8 cellular contexts compared by ENCODE assay signal in the genomic region with DNA sequence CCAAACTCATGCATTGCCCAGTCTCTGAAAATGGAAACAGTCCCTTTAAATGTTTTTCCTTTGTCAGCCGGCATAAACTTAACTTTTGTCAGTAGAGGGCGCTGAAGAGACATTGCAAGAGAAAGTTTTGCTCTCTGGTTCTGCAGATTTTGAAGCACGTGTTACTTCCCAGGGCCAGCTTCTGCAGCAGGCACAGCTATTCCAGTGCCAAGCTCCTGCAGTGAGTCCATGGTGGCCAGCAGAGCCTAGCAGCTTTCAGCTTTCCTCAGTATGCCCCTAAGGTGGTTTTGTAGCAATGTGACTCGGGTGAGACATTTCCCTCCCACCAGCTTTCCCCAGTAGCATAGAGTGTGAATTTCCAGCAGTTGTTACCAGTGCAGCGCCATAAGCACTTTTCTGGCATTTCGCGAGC. TPM values are rescaled to one million over a fixed set of nuclear protein-coding genes. Genes with fewer than 3 reads are reported as not detected.
DNase-seq lines count a peak whose midpoint lies in the region; ATAC-seq, FAIRE-seq and TF ChIP-seq lines count a peak whose summit lies in the region.

No MANE protein-coding gene starts in this region.

- intact Hi-C loops in CD4-positive, alpha-beta T cell (cut with DNase I, micrococcal nuclease) = loop anchor here (1.0 to 5.0 kb wide), 3 partner anchors 33 to 470 kb away; no protein-coding TSS in a partner anchor

- H3K9me3 ChIP-seq in CD4-positive, alpha-beta T cell (ENCODE audit: control insufficient read depth, low read length) = no peaks in the 10 kb centered on the region
- H3K9me3 ChIP-seq in H1 (ENCODE audit: insufficient read depth in 2 of 2, low read depth in 1 of 2, low read length in 1 of 2) = no peaks in the 10 kb centered on the region

- no peak overlapping the region for H3K23ac ChIP-seq in H1 (ENCODE audit: insufficient read length)

- peak overlapping the region; percentile 82; the same call in 1 of the 2 replicates for H2AFZ ChIP-seq in H1 (ENCODE audit: low read length)

- no peak overlapping the region for H3K18ac ChIP-seq in H1 (ENCODE audit: extremely low read depth, low read length)

- H3K56ac ChIP-seq in H1 (replicated peaks; ENCODE audit: insufficient read length, low read depth, low read length) = no peak overlapping the region

- peak; percentile 13 to 53 (median 38) for DNase-seq in CD4-positive, alpha-beta T cell
- DNase-seq in NCI-H748 (lab: John Stamatoyannopoulos, UW; ENCODE audit: unreplicated experiment) = peak; percentile 78
- peak; percentile 4 to 65 for DNase-seq in activated CD4-positive, alpha-beta T cell treated with anti-CD3 and anti-CD28 coated beads, Interleukin-2, amount 50 U/mL, for 24 hours (ENCODE audit: low read depth in 1 of 2, low spot score in 1 of 2)
- peak; percentile 13 to 54 for DNase-seq in H1 (ENCODE audit: low read depth in 1 of 2, low spot score in 2 of 2)
- peak in 1 of 2 experiments; percentile 42 for DNase-seq in mesothelial cell of epicardium (ENCODE audit: low spot score in 2 of 2, unreplicated experiment in 2 of 2)

- no peaks in the 10 kb centered on the region for H3K36me3 Mint-ChIP-seq in CD4-positive, alpha-beta T cell (ENCODE audit: low read depth)
- no peaks in the 10 kb centered on the region for H3K36me3 Mint-ChIP-seq in mesothelial cell of epicardium
- no peaks in the 10 kb centered on the region for H3K36me3 Mint-ChIP-seq in stimulated activated memory B cell treated with anti-CD40 and anti-IgM and Interleukin-4, amounts not matched to agents 10 μg/mL and 1 μg/mL and 100 μg/mL, for 72 hours

- no peaks in the 10 kb centered on the region for H3K27me3 ChIP-seq in CD4-positive, alpha-beta T cell (ENCODE audit: control insufficient read depth, insufficient read depth, low read length)
- H3K27me3 ChIP-seq in H1 (replicated peaks in 1 of 4; ENCODE audit: control insufficient read depth in 3 of 4, extremely low read depth in 1 of 4, insufficient read depth in 3 of 4, low read length in 3 of 4) = no peaks in the 10 kb centered on the region

- peak; percentile 65 for ATAC-seq in CD4-positive, alpha-beta T cell (ENCODE audit: poor library complexity)
- ATAC-seq in GM19328 (IDR thresholded peaks at IDR 0.05; ENCODE audit: unreplicated experiment) (peak; percentile 40), HG03442 (IDR thresholded peaks at IDR 0.05; ENCODE audit: unreplicated experiment) (peak; percentile 49)
- peak; percentile 69 for ATAC-seq in stimulated activated memory B cell treated with anti-CD40 and anti-IgM and Interleukin-4, amounts not matched to agents 10 μg/mL and 1 μg/mL and 100 μg/mL, for 72 hours

- no peak overlapping the region for H2BK20ac ChIP-seq in H1 (ENCODE audit: low read length)

- no peak overlapping the region for H3K4me2 ChIP-seq in H1 (ENCODE audit: insufficient read depth in 1 of 2, low read depth in 2 of 2, low read length in 2 of 2)

- no peak for TF ChIP-seq EP300 in H1 (IDR thresholded peaks at IDR 0.05; ENCODE audit: borderline replicate concordance in 1 of 2, low read depth in 2 of 2, low read length in 2 of 2)

- H4K91ac ChIP-seq in H1 (replicated peaks; ENCODE audit: insufficient read length, low read length) = no peak overlapping the region

- no peak overlapping the region for H2BK5ac ChIP-seq in H1 (ENCODE audit: low read depth, low read length)

- H3K27me3 Mint-ChIP-seq in CD4-positive, alpha-beta T cell = no peaks in the 10 kb centered on the region
- H3K27me3 Mint-ChIP-seq in mesothelial cell of epicardium (ENCODE audit: low read depth) = peaks cover 33% of the 10 kb centered on the region
- no peaks in the 10 kb centered on the region for H3K27me3 Mint-ChIP-seq in stimulated activated memory B cell treated with anti-CD40 and anti-IgM and Interleukin-4, amounts not matched to agents 10 μg/mL and 1 μg/mL and 100 μg/mL, for 72 hours

- TF ChIP-seq CTCF in CD4-positive, alpha-beta T cell (IDR thresholded peaks at IDR 0.05) = peak; percentile 86
- TF ChIP-seq CTCF in H1 (IDR thresholded peaks at IDR 0.05; ENCODE audit: control extremely low read depth in 1 of 3, insufficient read depth in 1 of 3, low read depth in 1 of 3, low read length in 3 of 3) (peak in 2 of 3 experiments; percentile 73 to 81; a peak in 3 of 4 replicates), mesothelial cell of epicardium (IDR thresholded peaks at IDR 0.05; ENCODE audit: unreplicated experiment) (peak; percentile 83)

- no peaks in the 10 kb centered on the region for H3K79me2 ChIP-seq in H1 (ENCODE audit: control insufficient read depth in 1 of 2, insufficient read depth in 2 of 2, low read length in 2 of 2)

- peak; percentile 78 to 84 for TF ChIP-seq RAD21 in H1 (IDR thresholded peaks at IDR 0.05 in 1 of 2, conservative IDR thresholded peaks at IDR 0.05 in 1 of 2; ENCODE audit: low read depth in 2 of 2, low read length in 2 of 2)

- peak overlapping the region; percentile 83 for H3K27ac Mint-ChIP-seq in CD4-positive, alpha-beta T cell
- no peak overlapping the region for H3K27ac Mint-ChIP-seq in mesothelial cell of epicardium
- H3K27ac Mint-ChIP-seq in stimulated activated memory B cell treated with anti-CD40 and anti-IgM and Interleukin-4, amounts not matched to agents 10 μg/mL and 1 μg/mL and 100 μg/mL, for 72 hours = no peak overlapping the region

- WGBS in H1 (ENCODE audit: extremely low coverage in 1 of 2, insufficient coverage in 1 of 2, insufficient read length in 1 of 2, insufficient replicate concordance in 2 of 2, low coverage in 1 of 2, low lambda C conversion rate in 2 of 2, missing lambda C conversion rate in 1 of 2), 2 experiments = 47% methylated on average over 7 of the region's 7 CpGs; no CpG with 5 or more reads in 1 of the 2 experiments

- no peaks in the 10 kb centered on the region for H4K20me1 ChIP-seq in H1 (replicated peaks in 1 of 2; ENCODE audit: control insufficient read depth in 1 of 2, insufficient read depth in 2 of 2, low read length in 2 of 2)

- H3K23me2 ChIP-seq in H1 (ENCODE audit: low read depth, low read length) = no peaks in the 10 kb centered on the region

- CTCF ChIA-PET in CD4-positive, alpha-beta T cell (lab: Charles Lee) = interaction anchor here (0.6 to 2.4 kb wide), 21 partner anchors 8 to 480 kb away, joined by 3 to 19 read pairs (median 5); partner anchors contain the start of gene IFI44
- CTCF ChIA-PET in H1 (lab: Charles Lee; ENCODE audit: partially characterized antibody) = interaction anchor here (0.6 to 2.3 kb wide), 24 partner anchors 9 to 618 kb away, joined by 3 to 22 read pairs (median 4); no protein-coding TSS in a partner anchor

- H4K5ac ChIP-seq in H1 (ENCODE audit: insufficient read length, low read depth, low read length) = no peak overlapping the region

- peak; percentile 52 for FAIRE-seq in H1 (lab: Jason Lieb, UNC)

- H3K79me1 ChIP-seq in H1 (ENCODE audit: low read depth, low read length) = no peaks in the 10 kb centered on the region

- POLR2A ChIA-PET in CD4-positive, alpha-beta T cell (lab: Charles Lee) = interaction anchor here (1.0 to 1.5 kb wide), 4 partner anchors 32 to 62 kb away, joined by 3 to 10 read pairs (median 4); partner anchors contain the start of gene IFI44
- POLR2A ChIA-PET in H1 (lab: Charles Lee; ENCODE audit: partially characterized antibody) = no interaction called here

- H3K36me3 ChIP-seq in H1 (ENCODE audit: control insufficient read depth in 2 of 4, insufficient read depth in 4 of 4, low read length in 3 of 4) = no peaks in the 10 kb centered on the region

- H2AK5ac ChIP-seq in H1 (ENCODE audit: low read depth, low read length) = no peak overlapping the region

- H3K4ac ChIP-seq in H1 (replicated peaks; ENCODE audit: insufficient read length, low read depth, low read length) = no peak overlapping the region

- TF ChIP-seq POLR2A in H1 (IDR thresholded peaks at IDR 0.05; ENCODE audit: control extremely low read depth in 1 of 2, low read depth in 2 of 2, low read length in 2 of 2) = no peak

- peaks cover 46% of the 10 kb centered on the region for H3K4me1 Mint-ChIP-seq in CD4-positive, alpha-beta T cell (ENCODE audit: low read depth)
- H3K4me1 Mint-ChIP-seq in mesothelial cell of epicardium = peaks cover 33% of the 10 kb centered on the region
- H3K4me1 Mint-ChIP-seq in stimulated activated memory B cell treated with anti-CD40 and anti-IgM and Interleukin-4, amounts not matched to agents 10 μg/mL and 1 μg/mL and 100 μg/mL, for 72 hours = peaks cover 45% of the 10 kb centered on the region

- H3K4me1 ChIP-seq in H1 (replicated peaks in 1 of 4; ENCODE audit: control insufficient read depth in 3 of 4, insufficient read depth in 4 of 4, low read length in 3 of 4) = no peaks in the 10 kb centered on the region

- no peak overlapping the region for H3K4me3 ChIP-seq in H1 (ENCODE audit: extremely low read depth in 1 of 4, insufficient read depth in 2 of 4, low read depth in 3 of 4, low read length in 4 of 4)

- H3K9ac ChIP-seq in H1 (replicated peaks in 1 of 4; ENCODE audit: extremely low read depth in 1 of 4, low read depth in 3 of 4, low read length in 3 of 4) = no peak overlapping the region

- H2BK12ac ChIP-seq in H1 (ENCODE audit: low read depth, low read length) = no peak overlapping the region

- H2BK15ac ChIP-seq in H1 (ENCODE audit: low read length) = peak overlapping the region; percentile 19; the same call in 1 of the 2 replicates

- H4K8ac ChIP-seq in H1 (ENCODE audit: extremely low read depth, insufficient read depth, low read length) = no peak overlapping the region

- no peak overlapping the region for H3K14ac ChIP-seq in H1 (ENCODE audit: insufficient read length)

- H2BK120ac ChIP-seq in H1 (replicated peaks; ENCODE audit: low read depth, low read length) = no peak overlapping the region

- no peak overlapping the region for H3K27ac ChIP-seq in CD4-positive, alpha-beta T cell (ENCODE audit: low read depth, low read length)
- H3K27ac ChIP-seq in H1 (ENCODE audit: low read depth, low read length) = no peak overlapping the region

- H3K9me3 Mint-ChIP-seq in CD4-positive, alpha-beta T cell = no peaks in the 10 kb centered on the region
- peaks cover 3% of the 10 kb centered on the region for H3K9me3 Mint-ChIP-seq in mesothelial cell of epicardium
- peaks cover 5% of the 10 kb centered on the region for H3K9me3 Mint-ChIP-seq in stimulated activated memory B cell treated with anti-CD40 and anti-IgM and Interleukin-4, amounts not matched to agents 10 μg/mL and 1 μg/mL and 100 μg/mL, for 72 hours

- peak overlapping the region; percentile 79 for H3K4me3 Mint-ChIP-seq in CD4-positive, alpha-beta T cell
- no peak overlapping the region for H3K4me3 Mint-ChIP-seq in mesothelial cell of epicardium
- H3K4me3 Mint-ChIP-seq in stimulated activated memory B cell treated with anti-CD40 and anti-IgM and Interleukin-4, amounts not matched to agents 10 μg/mL and 1 μg/mL and 100 μg/mL, for 72 hours = no peak overlapping the region

RNA-seq across cellular contexts. Expression of gene IFI44L, which starts 2.6 kb away (rescaled TPM):
- 10 to 100 TPM; 19.5 to 23.9 TPM for total RNA-seq in CD4-positive, alpha-beta T cell
- total RNA-seq in H1 (2021; fragmentation: NEBNext Ultra II Directional; extraction: Animal tissue kit (Norgen Biotek cat#: 25700)) = not detected in 2 replicates
- not detected in 2 replicates for polyA plus RNA-seq in H1 (2011; rRNA removed)
- not detected for polyA plus RNA-seq in H1 (2011; cell fraction: cytosol; rRNA removed)
- not detected for polyA plus RNA-seq in H1 (2011; cell fraction: nucleus; rRNA removed)
- not detected in 4 replicates for polyA plus RNA-seq in H1 (2012, experiment 1 of 2)
- polyA plus RNA-seq in H1 (2012, experiment 2 of 2) = not detected
- polyA plus RNA-seq in H1 (2013, experiment 1 of 2) = not detected
- polyA plus RNA-seq in H1 (2013, experiment 2 of 2) = not detected
- polyA minus RNA-seq in H1 (2011; rRNA and poly(A)+ RNA removed) = not detected in 2 replicates
- polyA minus RNA-seq in H1 (2011; cell fraction: cytosol; rRNA and poly(A)+ RNA removed) = not detected
- polyA minus RNA-seq in H1 (2011; cell fraction: nucleus; rRNA and poly(A)+ RNA removed) = not detected
- 86.8 to 105 TPM (median 88.6 TPM) in 3 replicates for total RNA-seq in mesothelial cell of epicardium

RNA-seq across cellular contexts. Expression of gene IFI44, which starts 32.0 kb away (rescaled TPM):
- total RNA-seq in CD4-positive, alpha-beta T cell = 10 to 100 TPM; 67.4 to 70.0 TPM
- total RNA-seq in H1 (2021; fragmentation: NEBNext Ultra II Directional; extraction: Animal tissue kit (Norgen Biotek cat#: 25700)) = not detected in 2 replicates
- polyA plus RNA-seq in H1 (2011; rRNA removed) = not detected in 2 replicates
- polyA plus RNA-seq in H1 (2011; cell fraction: cytosol; rRNA removed) = not detected
- not detected for polyA plus RNA-seq in H1 (2011; cell fraction: nucleus; rRNA removed)
- polyA plus RNA-seq in H1 (2012, experiment 1 of 2) = not detected in 4 replicates
- polyA plus RNA-seq in H1 (2012, experiment 2 of 2) = not detected
- not detected for polyA plus RNA-seq in H1 (2013, experiment 1 of 2)
- polyA plus RNA-seq in H1 (2013, experiment 2 of 2) = not detected
- polyA minus RNA-seq in H1 (2011; rRNA and poly(A)+ RNA removed) = not detected in 2 replicates
- polyA minus RNA-seq in H1 (2011; cell fraction: cytosol; rRNA and poly(A)+ RNA removed) = not detected
- polyA minus RNA-seq in H1 (2011; cell fraction: nucleus; rRNA and poly(A)+ RNA removed) = not detected
- total RNA-seq in mesothelial cell of epicardium = 77.1 to 94.3 TPM (median 81.4 TPM) in 3 replicates

Comparison
In these comparisons a context has a peak if more than half of its experiments do, and no peak if none do; other contexts are left out.
1. RNA of gene IFI44L, which starts 2.6 kb away (total RNA-seq): 86.8 to 105 TPM in mesothelial cell of epicardium and 19.5 to 23.9 TPM in CD4-positive, alpha-beta T cell; not detected in H1; every median in the first group is over 10 times any median in the second.
2. RNA of gene IFI44, which starts 32.0 kb away (total RNA-seq): 77.1 to 94.3 TPM in mesothelial cell of epicardium and 67.4 to 70.0 TPM in CD4-positive, alpha-beta T cell; not detected in H1; every median in the first group is over 10 times any median in the second.
3. Peak in every context shown above with its lines, with median percentiles within 50 percentile points of each other: ATAC-seq and CTCF ChIP-seq.